13 cellular contexts compared by ENCODE assay signal in genomic region chr10:44311563-44311905, GRCh38.
DNase-seq lines count a peak whose midpoint lies in the region; ATAC-seq, FAIRE-seq and TF ChIP-seq lines count a peak whose summit lies in the region.
"Had no signal": no experiment of that assay in that cellular context is flagged by ENCODE, and none has a peak within 500 bp of the region (broad histone marks: within the 10 kb centered on the region; RNA-seq: fewer than 3 reads in every experiment).

No MANE protein-coding gene starts in this region.

- H3K27ac ChIP-seq in left ventricle myocardium inferior (replicated peaks) (peak overlapping the region; percentile 68), right cardiac atrium (ENCODE audit: low read length) (no peak overlapping the region), astrocyte (ENCODE audit: low read depth, low read length) (no peak overlapping the region), foreskin keratinocyte (no peak overlapping the region)
- H3K27ac ChIP-seq: WERI-Rb-1 had no signal

- peaks cover 13% of the 10 kb centered on the region for H3K4me1 ChIP-seq in left ventricle myocardium inferior
- no peaks in the 10 kb centered on the region for H3K4me1 ChIP-seq in right cardiac atrium (ENCODE audit: control insufficient read depth, insufficient read depth, low read length)
- peaks cover 2% of the 10 kb centered on the region for H3K4me1 ChIP-seq in astrocyte (ENCODE audit: insufficient read depth, low read length)
- no peaks in the 10 kb centered on the region for H3K4me1 ChIP-seq in foreskin keratinocyte

- no peaks in the 10 kb centered on the region for H3K36me3 ChIP-seq in left ventricle myocardium inferior
- H3K36me3 ChIP-seq in astrocyte (ENCODE audit: insufficient read depth, low read length), result no peaks in the 10 kb centered on the region
- H3K36me3 ChIP-seq: WERI-Rb-1 had no signal

- H3K27ac Mint-ChIP-seq in astrocyte (ENCODE audit: unreplicated experiment), result no peak overlapping the region
- peak overlapping the region in 1 of 2 donors; percentile 12 for H3K27ac Mint-ChIP-seq in natural killer cell treated with Interleukin-12 subunit alpha and Interleukin-12 subunit beta and Interleukin-15 and Interleukin-18, amount 100 ng/mL, for 72 hours
- H3K27ac Mint-ChIP-seq: activated CD8-positive, alpha-beta memory T cell treated with anti-CD3 and anti-CD28 coated beads, Interleukin-2, amount 10 ng/mL, durations not matched to agents 7 days and 5 days; activated naive CD4-positive, alpha-beta T cell treated with anti-CD3 and anti-CD28 coated beads, Interleukin-2, amount 10 ng/mL, durations not matched to agents 7 days and 5 days had no signal

- ATAC-seq in right cardiac atrium (no peak), foreskin keratinocyte (no peak), GM19467 (IDR thresholded peaks at IDR 0.05; ENCODE audit: unreplicated experiment) (no peak)
- peak in 1 of 2 donors; percentile 22 for ATAC-seq in natural killer cell treated with Interleukin-12 subunit alpha and Interleukin-12 subunit beta and Interleukin-15 and Interleukin-18, amount 100 ng/mL, for 72 hours

- intact Hi-C loops in left ventricle myocardium inferior (cut with micrococcal nuclease) (loop anchor here (10.0 kb wide), 1 partner anchor 627 kb away; no protein-coding TSS in a partner anchor), right cardiac atrium (cut with DNase I) (loop anchor here (2.0 to 10.0 kb wide), 8 partner anchors 57 to 627 kb away; partner anchors contain the start of gene CXCL12 (in 1 of the 4))

- DNase-seq in left ventricle myocardium inferior (no peak), right cardiac atrium (no peak), astrocyte (ENCODE audit: low read depth) (no peak), kidney glomerular epithelial cell (lab: John Stamatoyannopoulos, UW) (no peak), foreskin keratinocyte (no peak), inferior parietal cortex (ENCODE audit: extremely low spot score) (no peak)
- no peak for DNase-seq in natural killer cell treated with Interleukin-12 subunit alpha and Interleukin-12 subunit beta and Interleukin-15 and Interleukin-18, amount 100 ng/mL, for 72 hours (ENCODE audit: low spot score)
- DNase-seq: NCI-H187, NCI-H510A treated with DMSO at 0.1 percent for 48 hours had no signal

- H3K4me3 ChIP-seq in left ventricle myocardium inferior, result peak overlapping the region; percentile 67
- no peak overlapping the region for H3K4me3 ChIP-seq in right cardiac atrium (ENCODE audit: low read length)
- no peak overlapping the region for H3K4me3 ChIP-seq in astrocyte (ENCODE audit: insufficient read depth, low read depth, low read length)

- H3K36me3 Mint-ChIP-seq in astrocyte (ENCODE audit: low read depth, unreplicated experiment), result no peaks in the 10 kb centered on the region
- no peaks in the 10 kb centered on the region for H3K36me3 Mint-ChIP-seq in natural killer cell treated with Interleukin-12 subunit alpha and Interleukin-12 subunit beta and Interleukin-15 and Interleukin-18, amount 100 ng/mL, for 72 hours
- H3K36me3 Mint-ChIP-seq: activated CD8-positive, alpha-beta memory T cell treated with anti-CD3 and anti-CD28 coated beads, Interleukin-2, amount 10 ng/mL, durations not matched to agents 7 days and 5 days; activated naive CD4-positive, alpha-beta T cell treated with anti-CD3 and anti-CD28 coated beads, Interleukin-2, amount 10 ng/mL, durations not matched to agents 7 days and 5 days had no signal

- no peak for TF ChIP-seq CTCF in left ventricle myocardium inferior (IDR thresholded peaks at IDR 0.05; ENCODE audit: borderline replicate concordance)
- no peak for TF ChIP-seq CTCF in astrocyte (IDR thresholded peaks at IDR 0.05; ENCODE audit: insufficient read depth, low read depth, low read length)
- TF ChIP-seq CTCF in foreskin keratinocyte (conservative IDR thresholded peaks at IDR 0.05), result no peak

- 78% methylated on average over 11 of the region's 11 CpGs for WGBS in right cardiac atrium

- H2AFZ ChIP-seq in astrocyte (ENCODE audit: low read depth, low read length), result peak overlapping the region; percentile 76

- H3K9ac ChIP-seq in astrocyte (ENCODE audit: low read length), result no peak overlapping the region

- no peaks in the 10 kb centered on the region for H3K9me3 Mint-ChIP-seq in astrocyte (ENCODE audit: unreplicated experiment)
- H3K9me3 Mint-ChIP-seq in natural killer cell treated with Interleukin-12 subunit alpha and Interleukin-12 subunit beta and Interleukin-15 and Interleukin-18, amount 100 ng/mL, for 72 hours, result no peaks in the 10 kb centered on the region
- H3K9me3 Mint-ChIP-seq: activated naive CD4-positive, alpha-beta T cell treated with anti-CD3 and anti-CD28 coated beads, Interleukin-2, amount 10 ng/mL, durations not matched to agents 7 days and 5 days had no signal

- H3K27me3 ChIP-seq in left ventricle myocardium inferior (ENCODE audit: low read depth) (no peaks in the 10 kb centered on the region), right cardiac atrium (ENCODE audit: control insufficient read depth, insufficient read depth) (no peaks in the 10 kb centered on the region), astrocyte (ENCODE audit: insufficient read depth, low read length) (no peaks in the 10 kb centered on the region), foreskin keratinocyte (no peaks in the 10 kb centered on the region)

- H4K20me1 ChIP-seq in astrocyte (ENCODE audit: insufficient read depth, low read length), result no peaks in the 10 kb centered on the region

- peak overlapping the region; percentile 75 for H3K4me2 ChIP-seq in astrocyte (ENCODE audit: low read length)

- H3K27me3 Mint-ChIP-seq in astrocyte (ENCODE audit: low read depth, unreplicated experiment), result peaks cover 49% of the 10 kb centered on the region
- peaks cover 0 to 9% of the 10 kb centered on the region in 2 donors for H3K27me3 Mint-ChIP-seq in natural killer cell treated with Interleukin-12 subunit alpha and Interleukin-12 subunit beta and Interleukin-15 and Interleukin-18, amount 100 ng/mL, for 72 hours

- no peaks in the 10 kb centered on the region for H3K9me3 ChIP-seq in left ventricle myocardium inferior (replicated peaks)
- H3K9me3 ChIP-seq in right cardiac atrium (ENCODE audit: control insufficient read depth, low read length), result no peaks in the 10 kb centered on the region
- H3K9me3 ChIP-seq in astrocyte (ENCODE audit: insufficient read depth, low read depth, low read length), result no peaks in the 10 kb centered on the region

- no peaks in the 10 kb centered on the region for H3K4me1 Mint-ChIP-seq in astrocyte (ENCODE audit: low read depth, unreplicated experiment)
- peaks cover 25 to 34% of the 10 kb centered on the region in 2 donors for H3K4me1 Mint-ChIP-seq in natural killer cell treated with Interleukin-12 subunit alpha and Interleukin-12 subunit beta and Interleukin-15 and Interleukin-18, amount 100 ng/mL, for 72 hours (ENCODE audit: low read depth in 2 of 2)

- H3K4me3 Mint-ChIP-seq in astrocyte (ENCODE audit: unreplicated experiment), result no peak overlapping the region
- peak overlapping the region; percentile 64 for H3K4me3 Mint-ChIP-seq in natural killer cell treated with Interleukin-12 subunit alpha and Interleukin-12 subunit beta and Interleukin-15 and Interleukin-18, amount 100 ng/mL, for 72 hours
- H3K4me3 Mint-ChIP-seq: activated CD8-positive, alpha-beta memory T cell treated with anti-CD3 and anti-CD28 coated beads, Interleukin-2, amount 10 ng/mL, durations not matched to agents 7 days and 5 days; activated naive CD4-positive, alpha-beta T cell treated with anti-CD3 and anti-CD28 coated beads, Interleukin-2, amount 10 ng/mL, durations not matched to agents 7 days and 5 days had no signal

- no peak for FAIRE-seq in astrocyte (lab: Jason Lieb, UNC)

- no peaks in the 10 kb centered on the region for H3K79me2 ChIP-seq in astrocyte (ENCODE audit: insufficient read depth, low read length)
